Comparison of ENCODE assay signal across 8 cellular contexts in the genomic region with DNA sequence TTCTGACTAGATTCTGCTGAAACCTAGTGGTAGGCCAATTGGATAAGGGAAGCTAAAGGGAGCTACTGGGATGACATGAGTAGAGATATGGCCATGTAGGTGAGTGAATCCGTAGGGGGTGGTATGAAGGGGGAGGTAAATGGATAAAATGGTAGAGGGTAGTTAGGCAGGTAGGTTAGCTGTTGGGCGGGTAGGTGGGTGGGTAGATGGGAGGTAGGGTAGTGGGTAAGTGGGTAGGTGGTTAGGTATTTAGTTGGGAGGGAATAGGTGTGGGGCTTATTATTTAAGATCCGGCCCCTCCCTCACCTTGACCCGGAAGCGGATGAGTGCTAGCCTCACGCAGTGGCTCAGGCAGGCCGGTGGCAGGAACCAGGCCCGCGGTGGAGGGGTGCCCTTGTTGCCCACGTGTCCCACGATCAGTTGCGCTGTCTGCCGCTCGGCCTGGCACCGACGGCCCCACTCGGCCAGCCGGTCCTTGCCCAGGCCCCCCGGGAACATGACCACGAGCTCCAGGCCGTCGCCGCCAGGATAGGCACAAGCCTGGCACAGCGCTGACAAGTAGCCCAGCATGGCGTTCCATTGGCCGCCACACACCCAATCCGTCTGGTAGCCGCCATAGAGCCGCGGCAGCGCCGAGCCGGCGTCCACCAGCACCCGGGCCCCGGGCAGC.
DNase-seq lines count a peak whose midpoint lies in the region; ATAC-seq lines count a peak whose summit lies in the region.

No MANE protein-coding gene starts in this region.

- H3K27me3 ChIP-seq in layer of hippocampus (ENCODE audit: control insufficient read depth, insufficient read depth, low read length): no peaks in the 10 kb centered on the region

- DNase-seq in NCI-H2029 (lab: John Stamatoyannopoulos, UW) (peak; percentile 33), NCI-H2029 treated with DMSO at 0.1 percent for 48 hours (lab: John Stamatoyannopoulos, UW) (no peak), NCI-H2107 (lab: John Stamatoyannopoulos, UW) (peak; percentile 36)
- peak; percentile 4 to 48 (median 40) for DNase-seq in activated CD4-positive, CD25-positive, alpha-beta regulatory T cell (lab: John Stamatoyannopoulos, UW)
- DNase-seq in central memory CD4-positive, alpha-beta T cell: peak; percentile 57
- peak; percentile 44 to 53 for DNase-seq in stimulated activated CD4-positive, alpha-beta T cell treated with anti-CD3 and anti-CD28 coated beads, Interleukin-1b, Interleukin-23, amount 100 ng/mL, for 4 hours (ENCODE audit: low read depth in 2 of 2)

- ATAC-seq in HG02763 (IDR thresholded peaks at IDR 0.05; ENCODE audit: unreplicated experiment): peak; percentile 56

- peak overlapping the region; percentile 69 for H3K27ac ChIP-seq in layer of hippocampus (ENCODE audit: low read depth, low read length)
